In the genomic region with DNA sequence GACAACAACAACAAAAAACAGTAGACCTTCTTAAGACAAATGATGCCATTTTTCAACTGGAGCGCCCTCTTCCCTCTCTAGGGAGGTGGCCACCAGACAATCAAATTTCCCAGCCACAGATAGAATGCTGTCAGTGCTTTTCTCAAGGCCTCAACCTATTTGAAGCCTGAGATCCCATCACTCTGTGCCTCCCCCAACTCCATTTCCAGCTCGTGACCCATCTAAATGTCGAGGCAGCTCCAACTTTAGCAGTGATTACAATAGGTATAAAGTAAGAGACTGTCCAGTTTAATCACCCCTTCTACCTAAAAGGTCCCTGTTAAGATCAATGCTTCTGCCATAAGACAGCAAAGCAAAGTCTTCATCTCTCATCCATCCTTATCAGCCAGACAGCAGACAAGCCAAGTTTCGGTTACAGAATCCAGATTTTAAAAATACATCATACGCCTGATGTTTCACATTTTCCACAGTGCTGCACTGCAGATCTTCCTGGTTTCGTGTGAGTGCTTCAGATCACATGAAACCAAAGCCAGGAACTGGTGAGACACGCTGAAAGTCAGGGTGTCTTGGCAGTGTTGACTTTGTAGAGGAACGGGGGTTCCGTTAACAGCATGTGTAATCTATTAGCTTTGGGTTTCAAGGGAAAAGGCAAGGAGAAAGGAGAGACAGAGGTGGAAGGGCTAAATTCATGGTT, we compare ENCODE assay signal across 21 cellular contexts.
DNase-seq lines count a peak whose midpoint lies in the region; ATAC-seq, FAIRE-seq and TF ChIP-seq lines count a peak whose summit lies in the region.
"Had no signal": no experiment of that assay in that cellular context is flagged by ENCODE, and none has a peak within 500 bp of the region (broad histone marks: within the 10 kb centered on the region; RNA-seq: fewer than 3 reads in every experiment).

No MANE protein-coding gene starts in this region.

- peaks cover 5% of the 10 kb centered on the region for H3K9me3 ChIP-seq in adipocyte (ENCODE audit: control insufficient read depth, low read length)
- peaks cover 0 to 22% (median 0%) of the 10 kb centered on the region in 11 donors for H3K9me3 ChIP-seq in heart right ventricle
- H3K9me3 ChIP-seq in testis: no peaks in the 10 kb centered on the region

- H3K27me3 ChIP-seq in adipocyte (replicated peaks; ENCODE audit: control insufficient read depth, insufficient read depth, low read length) (no peaks in the 10 kb centered on the region), heart right ventricle (no peaks in the 10 kb centered on the region), testis (no peaks in the 10 kb centered on the region)
- H3K27me3 ChIP-seq: gastroesophageal sphincter had no signal

- intact Hi-C loops in heart right ventricle (cut with DNase I): no loop called here
- intact Hi-C loops in testis (cut with DNase I; ENCODE audit: low total_unique reads): no loop called here

- no peak for TF ChIP-seq POLR2A in testis (IDR thresholded peaks at IDR 0.05)

- peak overlapping the region in 6 of 10 donors; percentile 15 to 69 (median 62) for H3K27ac ChIP-seq in heart right ventricle
- H3K27ac ChIP-seq in testis: peak overlapping the region; percentile 4 to 65
- H3K27ac ChIP-seq: RWPE1 had no signal

- no peak for DNase-seq in GM19239 (ENCODE audit: insufficient read length, low spot score)
- DNase-seq in adipocyte (ENCODE audit: low read depth): no peak
- DNase-seq in heart right ventricle: peak in 1 of 2 donors; percentile 42
- peak; percentile 22 for DNase-seq in testis
- no peak for DNase-seq in midbrain (lab: John Stamatoyannopoulos, UW)
- DNase-seq in ureter (ENCODE audit: low spot score): no peak
- DNase-seq in NK-92 treated with Interleukin-12 subunit alpha and Interleukin-12 subunit beta, amount 100 ng/mL, for 24 hours (lab: John Stamatoyannopoulos, UW): no peak
- DNase-seq: activated CD4-positive, alpha-beta T cell treated with anti-CD3 and anti-CD28 coated beads, Interleukin-2, amount 50 U/mL, for 4 hours; activated naive CD4-positive, alpha-beta T cell treated with Interleukin-2 at 50 U/mL for 16 hours; Calu3; dermis blood vessel endothelial cell; EL; GOT3; KBM-7; left colon; NCI-H187 treated with DMSO at 0.1 percent for 48 hours; nucleus accumbens; SW 1271 had no signal

- 65 to 75% methylated on average over 9 of the region's 9 CpGs for WGBS in heart right ventricle, 2 donors
- 60 to 69% methylated on average over 9 of the region's 9 CpGs for WGBS in testis, 2 donors

- H3K36me3 ChIP-seq in adipocyte (ENCODE audit: control insufficient read depth, insufficient read depth, low read length, severe bottlenecking) (no peaks in the 10 kb centered on the region), heart right ventricle (no peaks in the 10 kb centered on the region), testis (ENCODE audit: low read depth, missing control alignments) (no peaks in the 10 kb centered on the region)
- H3K36me3 ChIP-seq: gastroesophageal sphincter had no signal

- ATAC-seq in heart right ventricle: peak in 7 of 8 donors; percentile 51 to 90 (median 71)
- ATAC-seq: gastroesophageal sphincter, left colon had no signal

- H3K9ac ChIP-seq in adipocyte (ENCODE audit: low read length): peak overlapping the region; percentile 46

- H3K4me1 ChIP-seq in adipocyte (ENCODE audit: control insufficient read depth, insufficient read depth, low read length) (peaks cover 5% of the 10 kb centered on the region), heart right ventricle (peaks cover 0 to 6% (median 0%) of the 10 kb centered on the region in 9 donors), testis (no peaks in the 10 kb centered on the region)
- H3K4me1 ChIP-seq: gastroesophageal sphincter had no signal

- H3K4me3 ChIP-seq in adipocyte (ENCODE audit: low read length) (peak overlapping the region; percentile 20), heart right ventricle (no peak overlapping the region), testis (no peak overlapping the region)
- H3K4me3 ChIP-seq: gastroesophageal sphincter had no signal

- FAIRE-seq in GM19239 (lab: Jason Lieb, UNC): peak; percentile 37
- FAIRE-seq: endothelial cell of umbilical vein had no signal

- no peak for TF ChIP-seq CTCF in heart right ventricle (IDR thresholded peaks at IDR 0.05)
- TF ChIP-seq CTCF in testis (IDR thresholded peaks at IDR 0.05): no peak
